In genomic region chr4:125776146-125776545, GRCh38 we compare ENCODE assay signal across 16 cellular contexts.
A peak's percentile ranks its signal among the peaks of the same experiment; 100 is the strongest.
DNase-seq lines count a peak whose midpoint lies in the region; ATAC-seq and TF ChIP-seq lines count a peak whose summit lies in the region.
"Had no signal": no experiment of that assay in that cellular context is flagged by ENCODE, and none has a peak within 500 bp of the region (broad histone marks: within the 10 kb centered on the region; RNA-seq: fewer than 3 reads in every experiment).

No MANE protein-coding gene starts in this region.

- no peak overlapping the region for H3K27ac Mint-ChIP-seq in endodermal cell
- H3K27ac Mint-ChIP-seq: B cell; CD4-positive, alpha-beta T cell; CD8-positive, alpha-beta T cell had no signal

- no peaks in the 10 kb centered on the region for H3K36me3 ChIP-seq in HEK293 (ENCODE audit: control insufficient read depth in 2 of 2, insufficient read depth in 1 of 2, low read length in 2 of 2)
- H3K36me3 ChIP-seq in endodermal cell (ENCODE audit: control insufficient read depth, insufficient read depth, low read length): no peaks in the 10 kb centered on the region
- H3K36me3 ChIP-seq in psoas muscle (ENCODE audit: insufficient read depth in 1 of 2, low read depth in 1 of 2): no peaks in the 10 kb centered on the region
- H3K36me3 ChIP-seq: BLaER1 treated with 17β-estradiol and CSF1 and Interleukin-3, amounts not matched to agents 10 nM and 100 nM had no signal

- H3K9me3 ChIP-seq in HEK293 (ENCODE audit: control insufficient read depth, insufficient read depth, low read depth, low read length): no peaks in the 10 kb centered on the region
- peaks cover 26% of the 10 kb centered on the region for H3K9me3 ChIP-seq in endodermal cell (ENCODE audit: control insufficient read depth, low read length)
- H3K9me3 ChIP-seq in psoas muscle: no peaks in the 10 kb centered on the region
- H3K9me3 ChIP-seq: Caco-2 had no signal

- CTCF ChIA-PET in HEK293 (lab: Yijun Ruan, JAX): no interaction called here

- DNase-seq in endodermal cell: no peak
- DNase-seq in psoas muscle: no peak
- DNase-seq in NCI-H1092 treated with DMSO at 0.1 percent for 48 hours (lab: John Stamatoyannopoulos, UW): no peak
- no peak for DNase-seq in HPDE6-E6E7 (ENCODE audit: extremely low spot score)
- DNase-seq: 8988T; AML-193; Caco-2; Calu3; CD4-positive, alpha-beta T cell; CD8-positive, alpha-beta T cell; DMS79 treated with DMSO at 0.1 percent for 48 hours; GF-D8 had no signal

- H3K4me3 ChIP-seq in HEK293 (ENCODE audit: low read depth, low read length) (no peak overlapping the region), endodermal cell (ENCODE audit: low read length) (peak overlapping the region; percentile 17), psoas muscle (no peak overlapping the region)
- H3K4me3 ChIP-seq: BLaER1 treated with 17β-estradiol and CSF1 and Interleukin-3, amounts not matched to agents 10 nM and 100 nM had no signal

- H3K4me3 Mint-ChIP-seq in endodermal cell: no peak overlapping the region
- H3K4me3 Mint-ChIP-seq: B cell; CD4-positive, alpha-beta T cell; CD8-positive, alpha-beta T cell had no signal

- intact Hi-C loops in psoas muscle (cut with DNase I): no loop called here

- H3K27ac ChIP-seq in HEK293 (ENCODE audit: extremely low read depth, low read depth, low read length): no peak overlapping the region
- no peak overlapping the region for H3K27ac ChIP-seq in endodermal cell (ENCODE audit: low read depth, low read length)
- no peak overlapping the region for H3K27ac ChIP-seq in psoas muscle
- H3K27ac ChIP-seq: BLaER1 treated with 17β-estradiol and CSF1 and Interleukin-3, amounts not matched to agents 10 nM and 100 nM; C4-2B had no signal

- H3K9me3 Mint-ChIP-seq in endodermal cell: peaks cover 32% of the 10 kb centered on the region

- TF ChIP-seq CTCF in HEK293 (tag by site-specific recombination; IDR thresholded peaks at IDR 0.05) (no peak), endodermal cell (conservative IDR thresholded peaks at IDR 0.05) (no peak), psoas muscle (IDR thresholded peaks at IDR 0.05) (no peak)

- no peak overlapping the region for H3K9ac ChIP-seq in endodermal cell (ENCODE audit: extremely low read depth, low read length, poor library complexity, severe bottlenecking)
- H3K9ac ChIP-seq: BLaER1 treated with 17β-estradiol and CSF1 and Interleukin-3, amounts not matched to agents 10 nM and 100 nM had no signal

- H3K36me3 Mint-ChIP-seq in endodermal cell (ENCODE audit: low read depth): peaks cover 2% of the 10 kb centered on the region
- H3K36me3 Mint-ChIP-seq: CD8-positive, alpha-beta T cell had no signal

- H3K27me3 ChIP-seq in endodermal cell (ENCODE audit: control insufficient read depth, insufficient read depth, low read length, poor library complexity, severe bottlenecking): no peaks in the 10 kb centered on the region
- no peaks in the 10 kb centered on the region for H3K27me3 ChIP-seq in psoas muscle (ENCODE audit: insufficient read depth in 3 of 3, low read length in 2 of 3)
- H3K27me3 ChIP-seq: BLaER1 treated with 17β-estradiol and CSF1 and Interleukin-3, amounts not matched to agents 10 nM and 100 nM had no signal

- H3K4me1 ChIP-seq in HEK293 (ENCODE audit: control insufficient read depth, insufficient read depth, low read length) (no peaks in the 10 kb centered on the region), endodermal cell (ENCODE audit: control insufficient read depth, insufficient read depth, low read length) (no peaks in the 10 kb centered on the region), psoas muscle (no peaks in the 10 kb centered on the region)
- H3K4me1 ChIP-seq: BLaER1 treated with 17β-estradiol and CSF1 and Interleukin-3, amounts not matched to agents 10 nM and 100 nM; Caco-2 had no signal

- POLR2A ChIA-PET in HEK293 (lab: Yijun Ruan, JAX): no interaction called here

- 85 to 86% methylated on average over 4 of the region's 4 CpGs for WGBS in endodermal cell (ENCODE audit: insufficient coverage in 1 of 2, insufficient read length in 1 of 2), 2 experiments
- WGBS in psoas muscle, 3 donors: 71 to 88% (median 76%) methylated on average over 4 of the region's 4 CpGs

- no peak for ATAC-seq in psoas muscle
- ATAC-seq: CD8-positive, alpha-beta T cell had no signal

- no peaks in the 10 kb centered on the region for H3K27me3 Mint-ChIP-seq in endodermal cell (ENCODE audit: insufficient read depth)
- H3K27me3 Mint-ChIP-seq: B cell; CD4-positive, alpha-beta T cell had no signal

- peaks cover 4% of the 10 kb centered on the region for H3K4me1 Mint-ChIP-seq in endodermal cell
- H3K4me1 Mint-ChIP-seq: B cell had no signal

TF ChIP-seq in HEK293, 187 proteins besides CTCF, POLR2A, EP300 and RAD21:
- TF ChIP-seq ZNF548 (tag by site-specific recombination; IDR thresholded peaks at IDR 0.05) (no peak), ZNF510 (tag by site-specific recombination; IDR thresholded peaks at IDR 0.05; ENCODE audit: insufficient replicate concordance) (no peak), ZNF416 (tag by site-specific recombination; IDR thresholded peaks at IDR 0.05) (no peak), ZBTB7A (tag by site-specific recombination; IDR thresholded peaks at IDR 0.05; ENCODE audit: low read depth) (no peak), ZNF280D (tag by site-specific recombination; IDR thresholded peaks at IDR 0.05) (no peak), ZNF768 (tag by site-specific recombination; IDR thresholded peaks at IDR 0.05) (no peak), TRIM28 (IDR thresholded peaks at IDR 0.05; ENCODE audit: borderline replicate concordance, low read length) (peak; percentile 45; the same call in 1 of the 2 replicates), ZNF585B (tag by site-specific recombination; IDR thresholded peaks at IDR 0.05) (peak; percentile 88), SETDB1 (IDR thresholded peaks at IDR 0.05; ENCODE audit: insufficient read length, low read length) (peak; percentile 72), ZFP69B (tag by site-specific recombination; IDR thresholded peaks at IDR 0.05) (no peak), SALL2 (tag by site-specific recombination; IDR thresholded peaks at IDR 0.05; ENCODE audit: borderline replicate concordance) (no peak)
- TF ChIP-seq, protein P1, sequence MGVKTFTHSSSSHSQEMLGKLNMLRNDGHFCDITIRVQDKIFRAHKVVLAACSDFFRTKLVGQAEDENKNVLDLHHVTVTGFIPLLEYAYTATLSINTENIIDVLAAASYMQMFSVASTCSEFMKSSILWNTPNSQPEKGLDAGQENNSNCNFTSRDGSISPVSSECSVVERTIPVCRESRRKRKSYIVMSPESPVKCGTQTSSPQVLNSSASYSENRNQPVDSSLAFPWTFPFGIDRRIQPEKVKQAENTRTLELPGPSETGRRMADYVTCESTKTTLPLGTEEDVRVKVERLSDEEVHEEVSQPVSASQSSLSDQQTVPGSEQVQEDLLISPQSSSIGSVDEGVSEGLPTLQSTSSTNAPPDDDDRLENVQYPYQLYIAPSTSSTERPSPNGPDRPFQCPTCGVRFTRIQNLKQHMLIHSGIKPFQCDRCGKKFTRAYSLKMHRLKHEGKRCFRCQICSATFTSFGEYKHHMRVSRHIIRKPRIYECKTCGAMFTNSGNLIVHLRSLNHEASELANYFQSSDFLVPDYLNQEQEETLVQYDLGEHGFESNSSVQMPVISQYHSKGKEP (tag by site-specific recombination; IDR thresholded peaks at IDR 0.05): no peak
